Comparison of ENCODE assay signal across 21 cellular contexts in genomic region chr7:1329966-1330915, GRCh38.
DNase-seq lines count a peak whose midpoint lies in the region; ATAC-seq, FAIRE-seq and TF ChIP-seq lines count a peak whose summit lies in the region.
"Had no signal": no experiment of that assay in that cellular context is flagged by ENCODE, and none has a peak within 500 bp of the region (broad histone marks: within the 10 kb centered on the region; RNA-seq: fewer than 3 reads in every experiment).

No MANE protein-coding gene starts in this region.

- H3K23ac ChIP-seq in IMR-90 (ENCODE audit: low read depth, low read length), result no peak overlapping the region
- H3K23ac ChIP-seq in neuronal stem cell (ENCODE audit: low read depth, low read length, poor library complexity), result peak overlapping the region; percentile 9

- H3K18ac ChIP-seq in IMR-90 (ENCODE audit: low read depth, low read length) (no peak overlapping the region), neuronal stem cell (ENCODE audit: low read length) (peak overlapping the region; percentile 49)

- no peak overlapping the region for H4K8ac ChIP-seq in IMR-90 (ENCODE audit: low read depth in 2 of 2, low read length in 2 of 2)
- H4K8ac ChIP-seq in neuronal stem cell (ENCODE audit: low read depth, low read length), result no peak overlapping the region

- 68% methylated on average over 38 of the region's 47 CpGs; no CpG with 5 or more reads in 1 of the 2 experiments for WGBS in IMR-90 (ENCODE audit: extremely low coverage in 2 of 2, insufficient read length in 1 of 2), 2 experiments
- no CpG with 5 or more reads among the region's 47 CpGs for WGBS in neuronal stem cell (ENCODE audit: extremely low coverage in 2 of 2, insufficient read length in 2 of 2, insufficient replicate concordance in 1 of 2), 2 donors

- H4K91ac ChIP-seq in IMR-90 (ENCODE audit: insufficient read depth, low read depth, low read length), result no peak overlapping the region
- no peak overlapping the region for H4K91ac ChIP-seq in neuronal stem cell (ENCODE audit: low read depth, low read length, poor library complexity)

- ATAC-seq in IMR-90 (ENCODE audit: low read depth) (no peak), GM19351 (IDR thresholded peaks at IDR 0.05; ENCODE audit: unreplicated experiment) (no peak)

- H2BK12ac ChIP-seq in neuronal stem cell (ENCODE audit: low read length), result peak overlapping the region; percentile 84

- peaks cover 46% of the 10 kb centered on the region for H3K4me1 ChIP-seq in BLaER1
- no peaks in the 10 kb centered on the region for H3K4me1 ChIP-seq in IMR-90 (ENCODE audit: control insufficient read depth, insufficient read depth, low read length)
- no peaks in the 10 kb centered on the region for H3K4me1 ChIP-seq in kidney (ENCODE audit: control insufficient read depth in 1 of 2, insufficient read depth in 1 of 2, low read depth in 1 of 2, low read length in 2 of 2)
- H3K4me1 ChIP-seq in neuronal stem cell (ENCODE audit: control insufficient read depth in 2 of 2, insufficient read depth in 1 of 2, low read depth in 1 of 2, low read length in 2 of 2), result no peaks in the 10 kb centered on the region

- H3K14ac ChIP-seq in IMR-90 (replicated peaks; ENCODE audit: low read depth, low read length), result no peak overlapping the region
- H3K14ac ChIP-seq in neuronal stem cell (ENCODE audit: low read length), result peak overlapping the region; percentile 59

- no peak overlapping the region for H2AK5ac ChIP-seq in IMR-90 (ENCODE audit: low read depth, low read length)
- peak overlapping the region; percentile 89 for H2AK5ac ChIP-seq in neuronal stem cell (ENCODE audit: low read depth, low read length)

- no peak for TF ChIP-seq POLR2A in IMR-90 (IDR thresholded peaks at IDR 0.05; ENCODE audit: low read depth, low read length)

- TF ChIP-seq RAD21 in IMR-90 (IDR thresholded peaks at IDR 0.05; ENCODE audit: low read length), result no peak

- H3K27me3 ChIP-seq in BLaER1, result peaks cover 6% of the 10 kb centered on the region
- H3K27me3 ChIP-seq in IMR-90 (ENCODE audit: control insufficient read depth, insufficient read depth, low read length), result peaks cover 33% of the 10 kb centered on the region
- peaks cover 0 to 20% (median 0%) of the 10 kb centered on the region in 3 experiments for H3K27me3 ChIP-seq in neuronal stem cell (ENCODE audit: control insufficient read depth in 3 of 3, insufficient read depth in 3 of 3, low read depth in 1 of 3, low read length in 3 of 3)

- no peak overlapping the region for H2BK20ac ChIP-seq in IMR-90 (ENCODE audit: low read depth, low read length)

- H3K4me2 ChIP-seq in BLaER1 (peak overlapping the region; percentile 84), IMR-90 (ENCODE audit: low read depth, low read length) (no peak overlapping the region), neuronal stem cell (ENCODE audit: insufficient read depth, low read length, poor library complexity, severe bottlenecking) (no peak overlapping the region)

- no peak for FAIRE-seq in kidney (lab: Jason Lieb, UNC)
- FAIRE-seq: G401.6 had no signal

- intact Hi-C loops in IMR-90 (cut with micrococcal nuclease), result no loop called here
- intact Hi-C loops in kidney (cut with DNase I), result no loop called here

- H2AFZ ChIP-seq in IMR-90 (replicated peaks; ENCODE audit: low read length, poor library complexity) (peak overlapping the region; percentile 21), neuronal stem cell (ENCODE audit: low read length) (no peak overlapping the region)

- dilution Hi-C loops in IMR-90 (cut with HindIII; ENCODE audit: low sequenced_read_pairs, unreplicated experiment), result no loop called here

- no peak for DNase-seq in IMR-90
- peak; percentile 54 for DNase-seq in kidney
- no peak for DNase-seq in neuronal stem cell (ENCODE audit: low spot score)
- no peak for DNase-seq in activated CD4-positive, CD25-positive, alpha-beta regulatory T cell (lab: John Stamatoyannopoulos, UW)
- DNase-seq in HCEC 1CT, result no peak
- no peak for DNase-seq in DMS 273 treated with DMSO at 0.1 percent for 48 hours (lab: John Stamatoyannopoulos, UW)
- DNase-seq: CD4-positive, alpha-beta memory T cell; COR-L47; HFFc6; NCI-H1092; NCI-H1417 treated with DMSO at 0.1 percent for 48 hours; NCI-H1694 treated with DMSO at 0.1 percent for 48 hours; NCI-H2081; NCI-H2227 treated with DMSO at 0.1 percent for 48 hours; NCI-H526 treated with DMSO at 0.1 percent for 48 hours; SHP77 treated with DMSO at 0.1 percent for 48 hours; SW 1271 had no signal

- POLR2A ChIA-PET in IMR-90 (lab: Charles Lee; ENCODE audit: unreplicated experiment), result no interaction called here

- H3K4me3 ChIP-seq in BLaER1 (no peak overlapping the region), IMR-90 (ENCODE audit: insufficient read depth, low read depth, low read length) (no peak overlapping the region), kidney (ENCODE audit: low read length in 2 of 2) (no peak overlapping the region), neuronal stem cell (ENCODE audit: low read length in 2 of 2) (no peak overlapping the region)

- no peaks in the 10 kb centered on the region for H3K9me1 ChIP-seq in IMR-90 (ENCODE audit: insufficient read depth, low read length)

- no peak overlapping the region for H2BK5ac ChIP-seq in IMR-90 (ENCODE audit: low read depth, low read length, poor library complexity, severe bottlenecking)
- H2BK5ac ChIP-seq in neuronal stem cell (ENCODE audit: low read length), result peak overlapping the region; percentile 71

- H3K4ac ChIP-seq in IMR-90 (ENCODE audit: low read depth, low read length), result no peak overlapping the region
- H3K4ac ChIP-seq in neuronal stem cell (ENCODE audit: low read length), result no peak overlapping the region

- H3K36me3 ChIP-seq in BLaER1 (no peaks in the 10 kb centered on the region), IMR-90 (ENCODE audit: control insufficient read depth, insufficient read depth, low read length) (no peaks in the 10 kb centered on the region), kidney (ENCODE audit: control insufficient read depth in 1 of 2, insufficient read depth in 2 of 2, low read length in 2 of 2) (no peaks in the 10 kb centered on the region), neuronal stem cell (replicated peaks in 1 of 2; ENCODE audit: control insufficient read depth in 2 of 2, insufficient read depth in 2 of 2, low read length in 2 of 2) (no peaks in the 10 kb centered on the region)

- no peak for TF ChIP-seq CTCF in IMR-90 (conservative IDR thresholded peaks at IDR 0.05; ENCODE audit: low read depth, low read length)
- no peak for TF ChIP-seq CTCF in kidney (IDR thresholded peaks at IDR 0.05; ENCODE audit: borderline replicate concordance, extremely low read depth, insufficient read depth)

- H2BK15ac ChIP-seq in IMR-90 (ENCODE audit: low read depth, low read length), result no peak overlapping the region
- peak overlapping the region; percentile 87 for H2BK15ac ChIP-seq in neuronal stem cell (ENCODE audit: low read length)

- no TSS peak for BruUV-seq in IMR-90 (replicated peaks; lab: Mats Ljungman, UMichigan)

- H4K5ac ChIP-seq in IMR-90 (ENCODE audit: low read depth, low read length), result no peak overlapping the region

- in situ Hi-C loops in IMR-90 (cut with MboI; ENCODE audit: low sequenced_read_pairs), result no loop called here

- no peak overlapping the region for H3K9ac ChIP-seq in BLaER1
- H3K9ac ChIP-seq in IMR-90 (ENCODE audit: low read depth, low read length), result no peak overlapping the region
- no peak overlapping the region for H3K9ac ChIP-seq in kidney (ENCODE audit: low read length in 2 of 2)
- H3K9ac ChIP-seq in neuronal stem cell (ENCODE audit: low read depth, low read length, poor library complexity), result peak overlapping the region; percentile 63

- no peaks in the 10 kb centered on the region for H4K20me1 ChIP-seq in BLaER1
- H4K20me1 ChIP-seq in IMR-90 (ENCODE audit: insufficient read depth, low read length), result no peaks in the 10 kb centered on the region

- H3K56ac ChIP-seq in IMR-90 (ENCODE audit: extremely low read depth, insufficient read depth, low read length), result no peak overlapping the region

- CTCF ChIA-PET in IMR-90 (lab: Yijun Ruan, JAX), result no interaction called here

- no peak overlapping the region for H2BK120ac ChIP-seq in IMR-90 (ENCODE audit: low read depth, low read length)
- no peak overlapping the region for H2BK120ac ChIP-seq in neuronal stem cell (ENCODE audit: low read depth, low read length)

- H3K9me3 ChIP-seq in BLaER1, result peaks cover 4% of the 10 kb centered on the region
- no peaks in the 10 kb centered on the region for H3K9me3 ChIP-seq in IMR-90 (ENCODE audit: control insufficient read depth, insufficient read depth, low read length)
- no peaks in the 10 kb centered on the region for H3K9me3 ChIP-seq in kidney (ENCODE audit: control insufficient read depth in 1 of 2, low read length in 2 of 2)
- peaks cover 0 to 1% of the 10 kb centered on the region in 2 donors for H3K9me3 ChIP-seq in neuronal stem cell (replicated peaks in 1 of 2; ENCODE audit: control insufficient read depth in 2 of 2, insufficient read depth in 1 of 2, low read depth in 1 of 2, low read length in 2 of 2)

- H2AK9ac ChIP-seq in IMR-90 (replicated peaks; ENCODE audit: low read depth, low read length, poor library complexity), result no peak overlapping the region

- peak overlapping the region; percentile 65; the same call in 1 of the 2 replicates for H3K27ac ChIP-seq in BLaER1
- H3K27ac ChIP-seq in IMR-90 (ENCODE audit: insufficient read depth, low read length), result no peak overlapping the region
- no peak overlapping the region for H3K27ac ChIP-seq in kidney (ENCODE audit: low read depth in 2 of 2, low read length in 2 of 2)
- no peak overlapping the region for H3K27ac ChIP-seq in neuronal stem cell (replicated peaks; ENCODE audit: low read length)
- H3K27ac ChIP-seq: RWPE1 had no signal

- no peaks in the 10 kb centered on the region for H3K79me1 ChIP-seq in IMR-90 (ENCODE audit: low read depth in 1 of 2, low read length in 2 of 2)
- no peaks in the 10 kb centered on the region for H3K79me1 ChIP-seq in neuronal stem cell (ENCODE audit: low read depth, low read length)

TF ChIP-seq in IMR-90, 13 proteins besides CTCF, POLR2A, EP300 and RAD21 (continues in another document):
- no peak for TF ChIP-seq FOS (IDR thresholded peaks at IDR 0.05; ENCODE audit: low read depth, low read length)
- no peak for TF ChIP-seq CEBPB (IDR thresholded peaks at IDR 0.05; ENCODE audit: low read depth, low read length)
- TF ChIP-seq MAFK (IDR thresholded peaks at IDR 0.05; ENCODE audit: low read depth, low read length), result no peak
- TF ChIP-seq MXI1 (IDR thresholded peaks at IDR 0.05; ENCODE audit: borderline replicate concordance, low read depth, low read length), result no peak
- no peak for TF ChIP-seq BHLHE40 (IDR thresholded peaks at IDR 0.05; ENCODE audit: low read depth, low read length)
- TF ChIP-seq USF2 (IDR thresholded peaks at IDR 0.05; ENCODE audit: low read depth, low read length), result no peak
